Comparison of ENCODE assay signal across 12 cellular contexts in genomic region chr16:85639529-85640253, GRCh38. TPM values are rescaled to one million over a fixed set of nuclear protein-coding genes. Genes with fewer than 3 reads are reported as not detected.
DNase-seq lines count a peak whose midpoint lies in the region; ATAC-seq and TF ChIP-seq lines count a peak whose summit lies in the region.
"Had no signal": no experiment of that assay in that cellular context is flagged by ENCODE, and none has a peak within 500 bp of the region (broad histone marks: within the 10 kb centered on the region; RNA-seq: fewer than 3 reads in every experiment).

No MANE protein-coding gene starts in this region.

- ATAC-seq in GM23338 (no peak), GM19328 (IDR thresholded peaks at IDR 0.05; ENCODE audit: unreplicated experiment) (no peak), GM19351 (IDR thresholded peaks at IDR 0.05; ENCODE audit: unreplicated experiment) (no peak), HG03280 (IDR thresholded peaks at IDR 0.05; ENCODE audit: unreplicated experiment) (no peak)
- ATAC-seq: activated CD4-positive, alpha-beta T cell treated with anti-CD3 and anti-CD28 coated beads for 36 hours had no signal

- 0 out of 2 replicates have a peak overlapping the region, but pooled peaks have one; percentile 45 for H3K27ac ChIP-seq in GM23338 (ENCODE audit: low read depth)

- H3K4me2 ChIP-seq in GM23338, result no peak overlapping the region

- H3K4me3 Mint-ChIP-seq in GM23338, result no peak overlapping the region
- H3K4me3 Mint-ChIP-seq in progenitor cell of endocrine pancreas (ENCODE audit: low read depth), result no peak overlapping the region
- H3K4me3 Mint-ChIP-seq: activated CD4-positive, alpha-beta T cell treated with anti-CD3 and anti-CD28 coated beads for 36 hours had no signal

- H3K36me3 Mint-ChIP-seq in GM23338 (ENCODE audit: low read depth) (peaks cover 3% of the 10 kb centered on the region), progenitor cell of endocrine pancreas (ENCODE audit: insufficient read depth) (no peaks in the 10 kb centered on the region)

- H3K4me3 ChIP-seq in GM23338, result no peak overlapping the region
- H3K4me3 ChIP-seq in foreskin fibroblast (ENCODE audit: low read depth in 1 of 2, low read length in 2 of 2), result no peak overlapping the region

- TF ChIP-seq CTCF in GM23338 (conservative IDR thresholded peaks at IDR 0.05; ENCODE audit: low read depth in 2 of 2) (no peak), foreskin fibroblast (IDR thresholded peaks at IDR 0.05; ENCODE audit: low read depth, low read length) (no peak), progenitor cell of endocrine pancreas (IDR thresholded peaks at IDR 0.05; ENCODE audit: unreplicated experiment) (no peak)

- H2AFZ ChIP-seq in GM23338, result no peak overlapping the region

- H4K20me1 ChIP-seq in GM23338 (replicated peaks; ENCODE audit: insufficient read depth), result peaks cover 31% of the 10 kb centered on the region

- no peaks in the 10 kb centered on the region for H3K9me2 ChIP-seq in GM23338 (ENCODE audit: insufficient read depth)

- H3K27ac Mint-ChIP-seq in GM23338 (no peak overlapping the region), progenitor cell of endocrine pancreas (peak overlapping the region; percentile 29)
- H3K27ac Mint-ChIP-seq: activated CD4-positive, alpha-beta T cell treated with anti-CD3 and anti-CD28 coated beads for 36 hours had no signal

- peaks cover 10% of the 10 kb centered on the region for H3K27me3 Mint-ChIP-seq in GM23338 (ENCODE audit: insufficient read depth, low read depth, poor library complexity)
- no peaks in the 10 kb centered on the region for H3K27me3 Mint-ChIP-seq in progenitor cell of endocrine pancreas
- H3K27me3 Mint-ChIP-seq: activated CD4-positive, alpha-beta T cell treated with anti-CD3 and anti-CD28 coated beads for 36 hours had no signal

- H3K9me3 Mint-ChIP-seq in GM23338, result no peaks in the 10 kb centered on the region
- no peaks in the 10 kb centered on the region for H3K9me3 Mint-ChIP-seq in progenitor cell of endocrine pancreas (ENCODE audit: low read depth)

- DNase-seq in GM23338 (ENCODE audit: low spot score) (no peak), NCI-H446 treated with DMSO at 0.1 percent for 48 hours (lab: John Stamatoyannopoulos, UW) (peak; percentile 37), foreskin fibroblast (peak; percentile 30 to 42), progenitor cell of endocrine pancreas (ENCODE audit: low spot score, unreplicated experiment) (no peak), iPS-NIHi7 (ENCODE audit: extremely low spot score) (no peak)
- DNase-seq: activated CD4-positive, alpha-beta T cell treated with anti-CD3 and anti-CD28 coated beads for 36 hours; foreskin melanocyte; Kasumi-1; SHP77 treated with DMSO at 0.1 percent for 48 hours had no signal

- H3K4me1 ChIP-seq in GM23338 (ENCODE audit: insufficient read depth), result 0 out of 2 replicates have a peak, but pooled peaks cover 4% of the 10 kb centered on the region

- H3K36me3 ChIP-seq in GM23338 (ENCODE audit: insufficient read depth), result no peaks in the 10 kb centered on the region

- no peaks in the 10 kb centered on the region for H3K27me3 ChIP-seq in GM23338 (ENCODE audit: insufficient read depth)

- no peaks in the 10 kb centered on the region for H3F3A ChIP-seq in GM23338 (replicated peaks; ENCODE audit: low read depth)

- H3K4me1 Mint-ChIP-seq in GM23338 (peaks cover 12% of the 10 kb centered on the region), progenitor cell of endocrine pancreas (ENCODE audit: low read depth) (peaks cover 4% of the 10 kb centered on the region)
- H3K4me1 Mint-ChIP-seq: activated CD4-positive, alpha-beta T cell treated with anti-CD3 and anti-CD28 coated beads for 36 hours had no signal

- peaks cover 96% of the 10 kb centered on the region for H3K79me2 ChIP-seq in GM23338 (replicated peaks; ENCODE audit: insufficient read depth)

TF ChIP-seq in GM23338, 12 proteins besides CTCF, POLR2A, EP300 and RAD21 (continues in another document):
- TF ChIP-seq ETS1 (IDR thresholded peaks at IDR 0.05) (no peak), STAT1 (IDR thresholded peaks at IDR 0.05; ENCODE audit: unreplicated experiment) (no peak), ZNF331 (CRISPR knock-in tag; IDR thresholded peaks at IDR 0.05; ENCODE audit: low read depth) (no peak), NANOG (IDR thresholded peaks at IDR 0.05; ENCODE audit: borderline replicate concordance) (no peak), CREB1 (CRISPR knock-in tag; IDR thresholded peaks at IDR 0.05; ENCODE audit: low read depth) (no peak), POLR2AphosphoS5 (IDR thresholded peaks at IDR 0.05; ENCODE audit: low read depth) (no peak), JUNB (IDR thresholded peaks at IDR 0.05; ENCODE audit: unreplicated experiment) (no peak), EZH2phosphoT487 (IDR thresholded peaks at IDR 0.05; ENCODE audit: unreplicated experiment) (no peak), EZH2 (IDR thresholded peaks at IDR 0.05; ENCODE audit: low read depth, unreplicated experiment) (no peak), ZNF114 (CRISPR knock-in tag; IDR thresholded peaks at IDR 0.05) (no peak), REST (IDR thresholded peaks at IDR 0.05; ENCODE audit: unreplicated experiment) (no peak)

RNA-seq across cellular contexts. Expression of gene GSE1, which starts 26.6 kb away (rescaled TPM):
- 118 and 135 TPM in 2 replicates for total RNA-seq in GM23338 (2014; rRNA removed; shearing (Covaris generic))
- polyA plus RNA-seq in GM23338 (2016; fragmentation: Nextera tagmentation; extraction: Ambion mirVana), result 32.4 and 34.0 TPM in 2 replicates
- 136 and 143 TPM in 2 replicates for total RNA-seq in progenitor cell of endocrine pancreas

RNA-seq across cellular contexts. Expression of gene GINS2, which starts 49.1 kb away (rescaled TPM):
- 35.0 and 40.5 TPM in 2 replicates for total RNA-seq in GM23338 (2014; rRNA removed; shearing (Covaris generic))
- polyA plus RNA-seq in GM23338 (2016; fragmentation: Nextera tagmentation; extraction: Ambion mirVana), result 42.0 and 44.4 TPM in 2 replicates
- 20.9 and 22.3 TPM in 2 replicates for total RNA-seq in progenitor cell of endocrine pancreas

Comparison
In these comparisons a context has a peak if more than half of its experiments do, and no peak if none do; other contexts are left out.
1. DNase-seq: peak in NCI-H446 treated with DMSO at 0.1 percent for 48 hours (single experiment) and foreskin fibroblast (2 of 2); none in GM23338 (single experiment), progenitor cell of endocrine pancreas (single experiment) and iPS-NIHi7 (single experiment).